Comparison of ENCODE assay signal across 8 cellular contexts in genomic region chr16:69187387-69187890, GRCh38. TPM values are rescaled to one million over a fixed set of nuclear protein-coding genes. Genes with fewer than 3 reads are reported as not detected.
A peak's percentile ranks its signal among the peaks of the same experiment; 100 is the strongest.
DNase-seq lines count a peak whose midpoint lies in the region; ATAC-seq, FAIRE-seq and TF ChIP-seq lines count a peak whose summit lies in the region.

No MANE protein-coding gene starts in this region.

- no peak for FAIRE-seq in RCC 7860 (lab: Jason Lieb, UNC)

- no peaks in the 10 kb centered on the region for H3F3A ChIP-seq in smooth muscle cell (ENCODE audit: low read depth)

- H3K4me3 ChIP-seq in AG09309 (ENCODE audit: control insufficient read depth, low read depth, low read length) (peak overlapping the region; percentile 68), brain microvascular endothelial cell (ENCODE audit: low read depth, low read length) (peak overlapping the region; percentile 76), smooth muscle cell (peak overlapping the region; percentile 93)

- peaks cover 20% of the 10 kb centered on the region for H3K4me1 ChIP-seq in smooth muscle cell (ENCODE audit: low read depth)

- peak overlapping the region; percentile 89 for H3K4me2 ChIP-seq in smooth muscle cell

- 1% methylated on average over 64 of the region's 66 CpGs for WGBS in smooth muscle cell (ENCODE audit: low lambda C conversion rate)

- ATAC-seq in GM18907 (IDR thresholded peaks at IDR 0.05; ENCODE audit: unreplicated experiment) (peak; percentile 41), HG03175 (IDR thresholded peaks at IDR 0.05; ENCODE audit: unreplicated experiment) (peak; percentile 26)

- H4K20me1 ChIP-seq in smooth muscle cell (ENCODE audit: low read depth), result peaks cover 39% of the 10 kb centered on the region

- H3K36me3 ChIP-seq in brain microvascular endothelial cell (replicated peaks) (no peaks in the 10 kb centered on the region), smooth muscle cell (ENCODE audit: low read depth) (no peaks in the 10 kb centered on the region)

- peak overlapping the region; percentile 63 for H3K27ac ChIP-seq in brain microvascular endothelial cell
- H3K27ac ChIP-seq in smooth muscle cell (ENCODE audit: low read depth), result peak overlapping the region; percentile 0

- peaks cover 31% of the 10 kb centered on the region for H3K79me2 ChIP-seq in smooth muscle cell (ENCODE audit: low read depth)

- no peaks in the 10 kb centered on the region for H3K9me3 ChIP-seq in smooth muscle cell (replicated peaks; ENCODE audit: low read depth)

- no peaks in the 10 kb centered on the region for H3K27me3 ChIP-seq in brain microvascular endothelial cell (replicated peaks)
- H3K27me3 ChIP-seq in smooth muscle cell (ENCODE audit: low read depth), result no peaks in the 10 kb centered on the region

- peak overlapping the region; percentile 65 for H3K9ac ChIP-seq in smooth muscle cell (ENCODE audit: low read depth)

- H2AFZ ChIP-seq in smooth muscle cell (ENCODE audit: low read depth), result peak overlapping the region; percentile 60

- DNase-seq in AG09309 (ENCODE audit: low read depth) (no peak), T-helper 9 cell (peak; percentile 32), brain microvascular endothelial cell (no peak), iPS-NIHi7 (ENCODE audit: extremely low spot score) (peak; percentile 53), smooth muscle cell (lab: John Stamatoyannopoulos, UW; ENCODE audit: unreplicated experiment) (peak; percentile 16), RCC 7860 (ENCODE audit: low spot score) (no peak)

- TF ChIP-seq CTCF in AG09309 (IDR thresholded peaks at IDR 0.05; ENCODE audit: control insufficient read depth, insufficient read depth, low read depth, low read length, missing control alignments), result no peak
- TF ChIP-seq CTCF in brain microvascular endothelial cell (IDR thresholded peaks at IDR 0.05; ENCODE audit: low read depth, low read length, missing control alignments), result no peak
- no peak for TF ChIP-seq CTCF in smooth muscle cell (IDR thresholded peaks at IDR 0.05; ENCODE audit: borderline replicate concordance, insufficient read depth, poor library complexity, severe bottlenecking)

- in situ Hi-C loops in brain microvascular endothelial cell (cut with HindIII; ENCODE audit: low pct_ligation_motif_present, low sequenced_read_pairs), result no loop called here

RNA-seq across cellular contexts. Expression of gene SNTB2, which starts 0.5 kb away (rescaled TPM):
- 11.0 and 25.9 TPM in 2 replicates for total RNA-seq in smooth muscle cell
- 17.1 and 19.2 TPM in 2 replicates for polyA plus RNA-seq in smooth muscle cell

RNA-seq across cellular contexts. Expression of gene UTP4, which starts 55.0 kb away (rescaled TPM):
- 13.8 and 20.4 TPM in 2 replicates for total RNA-seq in smooth muscle cell
- 29.0 and 32.8 TPM in 2 replicates for polyA plus RNA-seq in smooth muscle cell

RNA-seq across cellular contexts. Expression of gene CHTF8, which starts 55.1 kb away (rescaled TPM):
- total RNA-seq in smooth muscle cell, result 74.2 and 77.7 TPM in 2 replicates
- 70.8 and 83.8 TPM in 2 replicates for polyA plus RNA-seq in smooth muscle cell

Comparison
In these comparisons a context has a peak if more than half of its experiments do, and no peak if none do; other contexts are left out.
1. DNase-seq: peak in T-helper 9 cell (single experiment), iPS-NIHi7 (single experiment) and smooth muscle cell (single experiment); none in AG09309 (single experiment), brain microvascular endothelial cell (single experiment) and RCC 7860 (single experiment).
2. Peak in every context shown above with its lines, with median percentiles within 50 percentile points of each other: H3K4me3 ChIP-seq.